In genomic region chr6:166382933-166383816, GRCh38 we compare ENCODE assay signal across 8 cellular contexts. TPM values are rescaled to one million over a fixed set of nuclear protein-coding genes. Genes with fewer than 3 reads are reported as not detected.
DNase-seq lines count a peak whose midpoint lies in the region; ATAC-seq and TF ChIP-seq lines count a peak whose summit lies in the region.

Gene MPC1 (minus strand): TSS chr6:166382940. CDS start chr6:166382876, 64 bp downstream.

- no peaks in the 10 kb centered on the region for H3K9me3 Mint-ChIP-seq in activated B cell treated with CpG ODN at 0.5 μM for 24 hours

- peaks cover 6% of the 10 kb centered on the region for H3K4me1 ChIP-seq in smooth muscle cell (ENCODE audit: low read depth)

- peaks cover 2% of the 10 kb centered on the region for H3K36me3 Mint-ChIP-seq in activated B cell treated with CpG ODN at 0.5 μM for 24 hours (ENCODE audit: low read depth)

- DNase-seq in AG09309 (ENCODE audit: low read depth) (peak; percentile 74), NCI-H345 (lab: John Stamatoyannopoulos, UW) (peak; percentile 97), activated B cell treated with CpG ODN at 0.5 μM for 24 hours (peak; percentile 96), cardiac fibroblast (ENCODE audit: low read depth in 2 of 2) (peak; percentile 93 to 98), iPS-NIHi7 (ENCODE audit: extremely low spot score) (peak; percentile 99), smooth muscle cell (lab: John Stamatoyannopoulos, UW; ENCODE audit: unreplicated experiment) (peak; percentile 89)

- H3K9me3 ChIP-seq in smooth muscle cell (replicated peaks; ENCODE audit: low read depth), result no peaks in the 10 kb centered on the region

- POLR2A ChIA-PET in activated B cell treated with CpG ODN at 0.5 μM for 24 hours (lab: Charles Lee), result interaction anchor here (1.6 kb wide), 1 partner anchor 41 kb away, joined by 7 read pairs; the partner anchor contains the start of gene SFT2D1

- no peaks in the 10 kb centered on the region for H3K27me3 Mint-ChIP-seq in activated B cell treated with CpG ODN at 0.5 μM for 24 hours

- H3K27ac Mint-ChIP-seq in activated B cell treated with CpG ODN at 0.5 μM for 24 hours, result peak within 1 kb of the TSS; percentile 76

- peak within 1 kb of the TSS; percentile 78 for H3K9ac ChIP-seq in smooth muscle cell (ENCODE audit: low read depth)

- H3K79me2 ChIP-seq in smooth muscle cell (ENCODE audit: low read depth), result peaks cover 4% of the 10 kb centered on the region

- CTCF ChIA-PET in activated B cell treated with CpG ODN at 0.5 μM for 24 hours (lab: Charles Lee), result interaction anchor here (1.3 to 1.4 kb wide), 2 partner anchors 17 to 70 kb away, joined by 3 to 5 read pairs; no protein-coding TSS in a partner anchor

- H3K4me3 ChIP-seq in AG09309 (ENCODE audit: control insufficient read depth, low read depth, low read length) (peak within 1 kb of the TSS; percentile 84), cardiac fibroblast (replicated peaks in 1 of 2; ENCODE audit: low read depth in 2 of 2, low read length in 2 of 2) (peak within 1 kb of the TSS; percentile 87 to 96), smooth muscle cell (peak within 1 kb of the TSS; percentile 98)

- no peaks in the 10 kb centered on the region for H3K36me3 ChIP-seq in smooth muscle cell (ENCODE audit: low read depth)

- no peaks in the 10 kb centered on the region for H3K27me3 ChIP-seq in smooth muscle cell (ENCODE audit: low read depth)

- peak within 1 kb of the TSS; percentile 82 for H3K27ac ChIP-seq in smooth muscle cell (ENCODE audit: low read depth)

- H4K20me1 ChIP-seq in smooth muscle cell (ENCODE audit: low read depth), result peaks cover 8% of the 10 kb centered on the region

- H3F3A ChIP-seq in smooth muscle cell (ENCODE audit: low read depth), result no peaks in the 10 kb centered on the region

- peak within 1 kb of the TSS; percentile 92 for H3K4me3 Mint-ChIP-seq in activated B cell treated with CpG ODN at 0.5 μM for 24 hours

- TF ChIP-seq CTCF in AG09309 (IDR thresholded peaks at IDR 0.05; ENCODE audit: control insufficient read depth, insufficient read depth, low read depth, low read length, missing control alignments) (no peak), activated B cell treated with CpG ODN at 0.5 μM for 24 hours (IDR thresholded peaks at IDR 0.05) (no peak), cardiac fibroblast (IDR thresholded peaks at IDR 0.05; ENCODE audit: low read depth, low read length) (no peak), smooth muscle cell (IDR thresholded peaks at IDR 0.05; ENCODE audit: borderline replicate concordance, insufficient read depth, poor library complexity, severe bottlenecking) (no peak)

- H2AFZ ChIP-seq in smooth muscle cell (ENCODE audit: low read depth), result peak within 1 kb of the TSS; percentile 96

- ATAC-seq in GM19025 (IDR thresholded peaks at IDR 0.05; ENCODE audit: low read depth, unreplicated experiment), result peak; percentile 89
- ATAC-seq in HG03280 (IDR thresholded peaks at IDR 0.05; ENCODE audit: unreplicated experiment), result peak; percentile 89
- peak; percentile 94 for ATAC-seq in activated B cell treated with CpG ODN at 0.5 μM for 24 hours (ENCODE audit: low read depth)

- peak within 1 kb of the TSS; percentile 99 for H3K4me2 ChIP-seq in smooth muscle cell

- intact Hi-C loops in activated B cell treated with CpG ODN at 0.5 μM for 24 hours (cut with micrococcal nuclease), result loop anchor here (1.0 to 5.0 kb wide), 6 partner anchors 18 to 729 kb away; partner anchors contain the start of genes PRR18 and RPS6KA2

- H3K4me1 Mint-ChIP-seq in activated B cell treated with CpG ODN at 0.5 μM for 24 hours, result peaks cover 15% of the 10 kb centered on the region

- 1% methylated on average over 95 of the region's 96 CpGs for WGBS in smooth muscle cell (ENCODE audit: low lambda C conversion rate)

RNA-seq across cellular contexts. Expression of gene MPC1, which starts in this region (rescaled TPM):
- 16.7 and 17.3 TPM in 2 replicates for total RNA-seq in activated B cell treated with CpG ODN at 0.5 μM for 24 hours
- total RNA-seq in smooth muscle cell, result 36.5 and 49.0 TPM in 2 replicates
- polyA plus RNA-seq in smooth muscle cell, result 52.3 and 57.4 TPM in 2 replicates

Comparison
In these comparisons a context has a peak if more than half of its experiments do, and no peak if none do; other contexts are left out.
1. Peak in every context shown above with its lines: DNase-seq, ATAC-seq, H3K4me3 ChIP-seq and H3K27ac ChIP-seq.